1 cellular context compared by ENCODE assay signal in genomic region chr7:725223-726005, GRCh38.
TF ChIP-seq lines count a peak whose summit lies in the region.

No MANE protein-coding gene starts in this region.

TF ChIP-seq in K562, 482 proteins besides CTCF, POLR2A, EP300 and RAD21 (continued from another document and continues in another):
- peak; percentile 16 for TF ChIP-seq MGA (IDR thresholded peaks at IDR 0.05)
- TF ChIP-seq THRB (CRISPR knock-in tag; conservative IDR thresholded peaks at IDR 0.05) = 0 out of 2 replicates have a peak, but pooled peaks have one; percentile 53
- no peak for TF ChIP-seq SRSF1 (IDR thresholded peaks at IDR 0.05; ENCODE audit: low read depth, low read length)
- peak; percentile 79 for TF ChIP-seq ZNF589 (CRISPR knock-in tag; IDR thresholded peaks at IDR 0.05; ENCODE audit: low read depth)
- TF ChIP-seq ZNF232 (CRISPR knock-in tag; IDR thresholded peaks at IDR 0.05) = no peak
- TF ChIP-seq MIER1 (IDR thresholded peaks at IDR 0.05; ENCODE audit: low read depth) = no peak
- peak; percentile 74; the same call in 1 of the 2 replicates for TF ChIP-seq ZNF609 (CRISPR knock-in tag; IDR thresholded peaks at IDR 0.05; ENCODE audit: borderline replicate concordance)
- no peak; the same call in 1 of the 2 replicates for TF ChIP-seq ELF4 (CRISPR knock-in tag; IDR thresholded peaks at IDR 0.05)
- 0 out of 2 replicates have a peak, but pooled peaks have one; percentile 39 for TF ChIP-seq ZNF134 (CRISPR knock-in tag; conservative IDR thresholded peaks at IDR 0.05)
- peak; percentile 51 for TF ChIP-seq HDAC2 (IDR thresholded peaks at IDR 0.05)
- peak; percentile 88 for TF ChIP-seq FOXM1 (IDR thresholded peaks at IDR 0.05; ENCODE audit: low read depth)
- 0 out of 2 replicates have a peak, but pooled peaks have one; percentile 35 for TF ChIP-seq FOXM1 (CRISPR knock-in tag; IDR thresholded peaks at IDR 0.05; ENCODE audit: low read depth)
- no peak for TF ChIP-seq GTF2A2 (tag; IDR thresholded peaks at IDR 0.05)
- TF ChIP-seq CC2D1A (IDR thresholded peaks at IDR 0.05) = peak; percentile 91; the same call in 1 of the 2 replicates
- peak; percentile 68 to 71; a peak in 3 of 4 replicates for TF ChIP-seq TBL1XR1 (IDR thresholded peaks at IDR 0.05; ENCODE audit: low read length in 2 of 2)
- TF ChIP-seq, protein P1, sequence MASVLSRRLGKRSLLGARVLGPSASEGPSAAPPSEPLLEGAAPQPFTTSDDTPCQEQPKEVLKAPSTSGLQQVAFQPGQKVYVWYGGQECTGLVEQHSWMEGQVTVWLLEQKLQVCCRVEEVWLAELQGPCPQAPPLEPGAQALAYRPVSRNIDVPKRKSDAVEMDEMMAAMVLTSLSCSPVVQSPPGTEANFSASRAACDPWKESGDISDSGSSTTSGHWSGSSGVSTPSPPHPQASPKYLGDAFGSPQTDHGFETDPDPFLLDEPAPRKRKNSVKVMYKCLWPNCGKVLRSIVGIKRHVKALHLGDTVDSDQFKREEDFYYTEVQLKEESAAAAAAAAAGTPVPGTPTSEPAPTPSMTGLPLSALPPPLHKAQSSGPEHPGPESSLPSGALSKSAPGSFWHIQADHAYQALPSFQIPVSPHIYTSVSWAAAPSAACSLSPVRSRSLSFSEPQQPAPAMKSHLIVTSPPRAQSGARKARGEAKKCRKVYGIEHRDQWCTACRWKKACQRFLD (CRISPR knock-in tag; IDR thresholded peaks at IDR 0.05) = peak; percentile 78
- no peak for TF ChIP-seq ETV1 (tag; conservative IDR thresholded peaks at IDR 0.05; ENCODE audit: low read depth)
- no peak for TF ChIP-seq NFE2 (IDR thresholded peaks at IDR 0.05; ENCODE audit: low read depth)
- 0 out of 2 replicates have a peak, but pooled peaks have one; percentile 12 for TF ChIP-seq DEAF1 (CRISPR knock-in tag; IDR thresholded peaks at IDR 0.05)
- peak; percentile 55 for TF ChIP-seq SMAD4 (CRISPR knock-in tag; conservative IDR thresholded peaks at IDR 0.05)
- TF ChIP-seq MED1 (CRISPR knock-in tag; IDR thresholded peaks at IDR 0.05; ENCODE audit: borderline replicate concordance) = no peak
- TF ChIP-seq ARNT (IDR thresholded peaks at IDR 0.05) = peak; percentile 59 to 63; a peak in 2 of 4 replicates
- TF ChIP-seq RUNX1 (IDR thresholded peaks at IDR 0.05; ENCODE audit: low read depth) = peak; percentile 87; the same call in 1 of the 2 replicates
- 0 out of 2 replicates have a peak, but pooled peaks have one; percentile 14 for TF ChIP-seq ZNF511 (CRISPR knock-in tag; IDR thresholded peaks at IDR 0.05)
- peak; percentile 19; the same call in 1 of the 2 replicates for TF ChIP-seq ZBTB17 (CRISPR knock-in tag; IDR thresholded peaks at IDR 0.05)
- no peak; the same call in 1 of the 2 replicates for TF ChIP-seq GATAD2B (IDR thresholded peaks at IDR 0.05; ENCODE audit: borderline replicate concordance)
- TF ChIP-seq ESRRA (IDR thresholded peaks at IDR 0.05; ENCODE audit: borderline replicate concordance, low read depth) = peak; percentile 92
- peak; percentile 93 for TF ChIP-seq HES1 (IDR thresholded peaks at IDR 0.05; ENCODE audit: low read depth)
- no peak for TF ChIP-seq STAG1 (CRISPR knock-in tag; IDR thresholded peaks at IDR 0.05; ENCODE audit: borderline replicate concordance)
- TF ChIP-seq, protein P2, sequence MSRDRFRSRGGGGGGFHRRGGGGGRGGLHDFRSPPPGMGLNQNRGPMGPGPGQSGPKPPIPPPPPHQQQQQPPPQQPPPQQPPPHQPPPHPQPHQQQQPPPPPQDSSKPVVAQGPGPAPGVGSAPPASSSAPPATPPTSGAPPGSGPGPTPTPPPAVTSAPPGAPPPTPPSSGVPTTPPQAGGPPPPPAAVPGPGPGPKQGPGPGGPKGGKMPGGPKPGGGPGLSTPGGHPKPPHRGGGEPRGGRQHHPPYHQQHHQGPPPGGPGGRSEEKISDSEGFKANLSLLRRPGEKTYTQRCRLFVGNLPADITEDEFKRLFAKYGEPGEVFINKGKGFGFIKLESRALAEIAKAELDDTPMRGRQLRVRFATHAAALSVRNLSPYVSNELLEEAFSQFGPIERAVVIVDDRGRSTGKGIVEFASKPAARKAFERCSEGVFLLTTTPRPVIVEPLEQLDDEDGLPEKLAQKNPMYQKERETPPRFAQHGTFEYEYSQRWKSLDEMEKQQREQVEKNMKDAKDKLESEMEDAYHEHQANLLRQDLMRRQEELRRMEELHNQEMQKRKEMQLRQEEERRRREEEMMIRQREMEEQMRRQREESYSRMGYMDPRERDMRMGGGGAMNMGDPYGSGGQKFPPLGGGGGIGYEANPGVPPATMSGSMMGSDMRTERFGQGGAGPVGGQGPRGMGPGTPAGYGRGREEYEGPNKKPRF (IDR thresholded peaks at IDR 0.05; ENCODE audit: low read depth, low read length) = no peak
- TF ChIP-seq ZNF324 (CRISPR knock-in tag; IDR thresholded peaks at IDR 0.05) = 0 out of 2 replicates have a peak, but pooled peaks have one; percentile 37
- TF ChIP-seq NR1H2 (CRISPR knock-in tag; IDR thresholded peaks at IDR 0.05) = no peak
- TF ChIP-seq PTBP1 (IDR thresholded peaks at IDR 0.05; ENCODE audit: low read depth, low read length) = no peak
